ENCODE assay signal across 29 cellular contexts in the genomic region with DNA sequence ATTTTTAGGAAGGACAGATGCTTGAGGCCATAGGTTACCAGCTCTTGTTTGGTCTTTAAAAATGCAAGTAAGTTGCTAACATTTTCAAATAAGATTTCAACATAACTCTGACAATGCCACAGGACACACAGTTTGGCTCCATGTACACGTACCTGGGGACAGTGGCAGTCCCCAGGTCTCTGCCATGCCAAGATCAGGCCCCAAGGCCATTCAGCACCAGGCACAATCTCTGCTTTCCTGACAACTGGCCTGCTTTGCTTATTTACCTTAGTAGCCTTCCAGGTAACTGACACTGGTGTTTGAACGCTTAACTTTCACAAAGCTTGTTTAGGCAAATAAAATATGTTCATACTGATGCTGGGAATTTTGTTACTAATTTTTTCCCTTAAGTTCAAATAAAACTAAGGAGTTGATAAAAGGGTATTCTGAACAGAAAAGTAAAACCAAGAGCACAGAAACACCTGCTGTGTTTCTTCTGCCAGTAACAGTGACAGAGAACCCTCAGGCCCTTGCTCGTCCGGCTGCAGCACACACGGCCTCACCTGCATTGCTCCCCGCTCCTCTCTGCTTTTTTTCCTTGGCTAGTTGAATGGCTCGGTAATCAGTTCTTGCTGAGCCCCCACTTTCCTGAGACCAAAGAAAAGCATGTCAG. TPM values are rescaled to one million over a fixed set of nuclear protein-coding genes. Genes with fewer than 3 reads are reported as not detected.
"Had no signal": no experiment of that assay in that cellular context is flagged by ENCODE, and none has a peak within 500 bp of the region (broad histone marks: within the 10 kb centered on the region; RNA-seq: fewer than 3 reads in every experiment).

No MANE protein-coding gene starts in this region.

- H3K27me3 ChIP-seq: adrenal gland, ascending aorta, brain microvascular endothelial cell, gastroesophageal sphincter, neural progenitor cell, testis, transverse colon, vagina had no signal

- H2AFZ ChIP-seq: neural progenitor cell had no signal

- ATAC-seq: activated CD4-positive, alpha-beta T cell treated with anti-CD3 and anti-CD28 coated beads for 36 hours; activated T-cell treated with anti-CD3 and anti-CD28 coated beads, Interleukin-2, amount 50 U/mL, for 72 hours; effector memory CD8-positive, alpha-beta T cell; gastroesophageal sphincter; left cardiac atrium; naive thymus-derived CD4-positive, alpha-beta T cell; stimulated activated naive CD8-positive, alpha-beta T cell treated with anti-CD3 and anti-CD28 coated beads, Interleukin-15, Interleukin-2, amounts not matched to agents 100 U/mL and 50 U/mL, for 24 hours had no signal

- H3K9ac ChIP-seq: neural progenitor cell had no signal

- H3K4me3 ChIP-seq: adrenal gland, ascending aorta, gastroesophageal sphincter, neural progenitor cell, testis, transverse colon, vagina had no signal

- H3K4me1 ChIP-seq: adrenal gland, ascending aorta, gastroesophageal sphincter, neural progenitor cell, transverse colon, vagina had no signal

- H3K9me3 Mint-ChIP-seq: activated naive CD8-positive, alpha-beta T cell treated with anti-CD3 and anti-CD28 coated beads for 36 hours; activated T-cell treated with anti-CD3 and anti-CD28 coated beads, Interleukin-2, amount 50 U/mL, for 72 hours; effector memory CD8-positive, alpha-beta T cell; memory B cell; naive thymus-derived CD4-positive, alpha-beta T cell; neural progenitor cell had no signal

- H3K27ac ChIP-seq: adrenal gland, ascending aorta, brain microvascular endothelial cell, gastroesophageal sphincter, neural progenitor cell, testis, transverse colon, vagina had no signal

- H3K9me3 ChIP-seq: adrenal gland, ascending aorta, gastroesophageal sphincter, testis, transverse colon, vagina had no signal

- H3K4me1 Mint-ChIP-seq: activated CD4-positive, alpha-beta T cell treated with anti-CD3 and anti-CD28 coated beads for 36 hours had no signal

- FAIRE-seq: keratinocyte had no signal

- H3K27me3 Mint-ChIP-seq: activated CD4-positive, alpha-beta T cell treated with anti-CD3 and anti-CD28 coated beads for 36 hours; activated naive CD8-positive, alpha-beta T cell treated with anti-CD3 and anti-CD28 coated beads for 36 hours; effector memory CD8-positive, alpha-beta T cell; memory B cell; naive thymus-derived CD4-positive, alpha-beta T cell had no signal

- H3K4me3 Mint-ChIP-seq: activated CD4-positive, alpha-beta T cell treated with anti-CD3 and anti-CD28 coated beads for 36 hours; activated naive CD8-positive, alpha-beta T cell treated with anti-CD3 and anti-CD28 coated beads for 36 hours; activated T-cell treated with anti-CD3 and anti-CD28 coated beads, Interleukin-2, amount 50 U/mL, for 72 hours; effector memory CD8-positive, alpha-beta T cell; memory B cell; naive thymus-derived CD4-positive, alpha-beta T cell; neural progenitor cell had no signal

- DNase-seq: activated CD4-positive, alpha-beta T cell treated with anti-CD3 and anti-CD28 coated beads for 36 hours; activated naive CD4-positive, alpha-beta T cell treated with Interleukin-2 at 50 U/mL for 16 hours; activated naive CD8-positive, alpha-beta T cell treated with anti-CD3 and anti-CD28 coated beads for 36 hours; activated T-cell treated with anti-CD3 and anti-CD28 coated beads for 4 hours; activated T-cell treated with anti-CD3 and anti-CD28 coated beads, Interleukin-2, amount 50 U/mL, for 72 hours; brain microvascular endothelial cell; cortex of kidney; effector memory CD8-positive, alpha-beta T cell; erythroblast; hippocampal formation; left cardiac atrium; midbrain; naive thymus-derived CD4-positive, alpha-beta T cell; stimulated activated CD4-positive, alpha-beta T cell treated with anti-CD3 and anti-CD28 coated beads, Interleukin-2, amount 100 ng/mL, for 48 hours; stimulated activated naive CD8-positive, alpha-beta T cell treated with anti-CD3 and anti-CD28 coated beads, Interleukin-15, Interleukin-2, amounts not matched to agents 100 U/mL and 50 U/mL, for 24 hours; T-helper 2 cell; testis; transverse colon had no signal

- H3K27ac Mint-ChIP-seq: activated CD4-positive, alpha-beta T cell treated with anti-CD3 and anti-CD28 coated beads for 36 hours; activated naive CD8-positive, alpha-beta T cell treated with anti-CD3 and anti-CD28 coated beads for 36 hours; activated T-cell treated with anti-CD3 and anti-CD28 coated beads, Interleukin-2, amount 50 U/mL, for 72 hours; effector memory CD8-positive, alpha-beta T cell; memory B cell; naive thymus-derived CD4-positive, alpha-beta T cell; neural progenitor cell had no signal

- H3K4me2 ChIP-seq: neural progenitor cell had no signal

RNA-seq across cellular contexts. Expression of a gene that starts 58.3 kb away (rescaled TPM):
- total RNA-seq: activated CD4-positive, alpha-beta T cell treated with anti-CD3 and anti-CD28 coated beads for 36 hours; activated naive CD8-positive, alpha-beta T cell treated with anti-CD3 and anti-CD28 coated beads for 36 hours; activated T-cell treated with anti-CD3 and anti-CD28 coated beads, Interleukin-2, amount 50 U/mL, for 72 hours; ascending aorta; cardiac septum; gastroesophageal sphincter; left cardiac atrium; lower leg skin; naive thymus-derived CD4-positive, alpha-beta T cell; omental fat pad; renal cortical epithelial cell; transverse colon; vagina had no signal
- polyA plus RNA-seq: keratinocyte; naive thymus-derived CD4-positive, alpha-beta T cell had no signal
